20 cellular contexts compared by ENCODE assay signal in the genomic region with DNA sequence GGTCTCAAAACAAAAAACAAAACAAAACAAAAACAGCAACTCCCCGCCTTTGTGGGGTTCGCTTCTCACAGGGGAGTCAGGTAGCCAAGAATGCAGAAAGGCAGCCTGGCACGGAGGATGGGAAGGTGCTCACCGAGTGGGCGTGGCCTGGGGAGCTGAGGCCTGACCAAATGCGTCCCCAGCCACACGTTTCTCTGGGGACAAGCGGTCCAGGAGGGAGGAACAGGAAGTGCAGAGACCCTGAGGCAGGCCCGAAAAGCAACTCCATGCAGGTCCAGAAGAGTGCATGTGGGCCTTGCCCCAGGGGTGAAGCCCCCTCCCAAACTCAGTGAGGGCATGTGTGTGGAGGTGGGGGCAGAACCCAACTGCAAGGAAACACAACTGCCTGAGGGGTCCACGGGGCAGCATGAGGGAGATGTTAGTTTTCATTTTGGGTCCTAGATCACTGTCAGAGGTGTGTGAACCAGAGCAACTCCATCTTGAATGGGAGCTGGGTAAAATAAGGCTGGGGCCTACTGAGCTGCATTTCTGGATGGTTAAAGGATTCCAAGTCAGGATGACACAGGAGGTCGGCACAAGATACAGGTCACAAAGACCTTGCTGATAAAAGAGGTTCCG. TPM values are rescaled to one million over a fixed set of nuclear protein-coding genes. Genes with fewer than 3 reads are reported as not detected.
A peak's percentile ranks its signal among the peaks of the same experiment; 100 is the strongest.
DNase-seq lines count a peak whose midpoint lies in the region; ATAC-seq, FAIRE-seq and TF ChIP-seq lines count a peak whose summit lies in the region.
"Had no signal": no experiment of that assay in that cellular context is flagged by ENCODE, and none has a peak within 500 bp of the region (broad histone marks: within the 10 kb centered on the region; RNA-seq: fewer than 3 reads in every experiment).

No MANE protein-coding gene starts in this region.

- H3K9me2 ChIP-seq in DOHH2 (replicated peaks; ENCODE audit: control insufficient read depth, low read length): no peaks in the 10 kb centered on the region

- H3K9me3 ChIP-seq in DOHH2 (ENCODE audit: control insufficient read depth, insufficient read depth, low read length): no peaks in the 10 kb centered on the region
- H3K9me3 ChIP-seq in HUES48 (ENCODE audit: control insufficient read depth, insufficient read depth, low read length): no peaks in the 10 kb centered on the region
- no peaks in the 10 kb centered on the region for H3K9me3 ChIP-seq in K562 (replicated peaks; ENCODE audit: control insufficient read depth, insufficient read depth, low read depth, low read length)
- no peaks in the 10 kb centered on the region for H3K9me3 ChIP-seq in spleen
- H3K9me3 ChIP-seq: BE2C, esophagus muscularis mucosa had no signal

- H3K9ac ChIP-seq in HUES48 (ENCODE audit: low read depth, low read length) (peak overlapping the region; percentile 49; the same call in 1 of the 2 replicates), K562 (ENCODE audit: insufficient read depth in 1 of 2, low read depth in 2 of 2, low read length in 2 of 2) (peak overlapping the region; percentile 51 to 60)

- DNase-seq in K562 (ENCODE audit: extremely low read depth in 1 of 4, low spot score in 3 of 4) (peak in 1 of 4 experiments; percentile 30), spleen (peak; percentile 82), NOMO-1 treated with DMSO at 0.1 percent for 48 hours (lab: John Stamatoyannopoulos, UW; ENCODE audit: unreplicated experiment) (no peak)
- DNase-seq: BE2C; DMS153; mesendoderm; naive thymus-derived CD8-positive, alpha-beta T cell; NCI-H187 treated with DMSO at 0.1 percent for 48 hours; NCI-H446; SIG-M5; stimulated activated CD4-positive, alpha-beta T cell treated with anti-CD3 and anti-CD28 coated beads, Interleukin-4, amount 100 ng/mL, for 1 hour; T-helper 17 cell; WERI-Rb-1 had no signal

- BruUV-seq in K562 (replicated peaks; lab: Mats Ljungman, UMichigan): no TSS peak

- peaks cover 6% of the 10 kb centered on the region; the same call in 1 of the 2 replicates for H3F3A ChIP-seq in DOHH2 (ENCODE audit: control insufficient read depth, insufficient read depth)

- intact Hi-C loops in K562 (cut with micrococcal nuclease) (no loop called here), spleen (cut with DNase I; ENCODE audit: low total_unique reads) (no loop called here)

- H3K36me3 ChIP-seq in DOHH2 (ENCODE audit: control insufficient read depth, low read length) (peaks cover 17% of the 10 kb centered on the region), HUES48 (ENCODE audit: control insufficient read depth, insufficient read depth, low read length) (peaks cover 4% of the 10 kb centered on the region; the same call in 1 of the 2 replicates), K562 (ENCODE audit: control insufficient read depth, insufficient read depth, low read length) (peaks cover 8% of the 10 kb centered on the region; the same call in 1 of the 3 replicates), spleen (peaks cover 0 to 16% (median 10%) of the 10 kb centered on the region in 6 donors)

- H3K27ac ChIP-seq in DOHH2 (ENCODE audit: low read depth, low read length): no peak overlapping the region
- peak overlapping the region; percentile 55 for H3K27ac ChIP-seq in HUES48 (ENCODE audit: low read depth, low read length)
- peak overlapping the region; percentile 82 for H3K27ac ChIP-seq in K562 (ENCODE audit: extremely low read depth, low read depth, low read length)
- peak overlapping the region in 3 of 8 donors; percentile 17 to 37 (median 30) for H3K27ac ChIP-seq in spleen
- H3K27ac ChIP-seq: esophagus muscularis mucosa, WERI-Rb-1 had no signal

- H3K79me2 ChIP-seq in DOHH2 (ENCODE audit: control insufficient read depth, low read length): peaks cover 12% of the 10 kb centered on the region
- H3K79me2 ChIP-seq in K562 (ENCODE audit: control insufficient read depth, insufficient read depth, low read length): peaks cover 14% of the 10 kb centered on the region

- H3K4me1 ChIP-seq in DOHH2 (ENCODE audit: control insufficient read depth, low read length): peaks cover 36% of the 10 kb centered on the region
- peaks cover 24% of the 10 kb centered on the region for H3K4me1 ChIP-seq in HUES48 (ENCODE audit: control insufficient read depth, insufficient read depth, low read length)
- peaks cover 24 to 75% of the 10 kb centered on the region in 2 experiments for H3K4me1 ChIP-seq in K562 (replicated peaks in 1 of 2; ENCODE audit: control insufficient read depth in 2 of 2, insufficient read depth in 2 of 2, low read length in 2 of 2)
- H3K4me1 ChIP-seq in spleen: peaks cover 19 to 91% (median 42%) of the 10 kb centered on the region in 6 donors

- TF ChIP-seq CTCF in DOHH2 (IDR thresholded peaks at IDR 0.05; ENCODE audit: low read depth, low read length, poor library complexity, severe bottlenecking) (no peak), K562 (IDR thresholded peaks at IDR 0.05 in 2 of 3, conservative IDR thresholded peaks at IDR 0.05 in 1 of 3; ENCODE audit: insufficient read depth in 2 of 3, low read depth in 1 of 3, low read length in 3 of 3) (no peak), spleen (IDR thresholded peaks at IDR 0.05 in 8 of 11, conservative IDR thresholded peaks at IDR 0.05 in 3 of 11) (no peak)

- H3K4me3 ChIP-seq in DOHH2 (ENCODE audit: low read length): no peak overlapping the region
- H3K4me3 ChIP-seq in HUES48 (ENCODE audit: low read depth, low read length): no peak overlapping the region
- H3K4me3 ChIP-seq in K562: no peak overlapping the region
- H3K4me3 ChIP-seq in spleen: no peak overlapping the region
- H3K4me3 ChIP-seq: esophagus muscularis mucosa had no signal

- CTCF ChIA-PET in K562 (lab: Yijun Ruan, JAX; ENCODE audit: low intra/inter-chr PET ratio): no interaction called here

- TF ChIP-seq POLR2A in K562 (conservative IDR thresholded peaks at IDR 0.05) (no peak), spleen (IDR thresholded peaks at IDR 0.05) (no peak)

- in situ Hi-C loops in K562 (cut with MboI): no loop called here

- H4K20me1 ChIP-seq in DOHH2 (ENCODE audit: control insufficient read depth, insufficient read depth, low read depth, low read length) (0 out of 2 replicates have a peak, but pooled peaks cover 10% of the 10 kb centered on the region), K562 (replicated peaks; ENCODE audit: control insufficient read depth, insufficient read depth, low read length) (no peaks in the 10 kb centered on the region)

- H3K4me2 ChIP-seq in DOHH2 (ENCODE audit: low read length) (peak overlapping the region; percentile 48), K562 (ENCODE audit: insufficient read depth, low read length) (no peak overlapping the region; the same call in 1 of the 2 replicates)

- ATAC-seq in K562 (no peak), HG03520 (IDR thresholded peaks at IDR 0.05; ENCODE audit: unreplicated experiment) (no peak), HG03460 (IDR thresholded peaks at IDR 0.05; ENCODE audit: unreplicated experiment) (no peak)
- ATAC-seq: naive thymus-derived CD8-positive, alpha-beta T cell; T-helper 17 cell had no signal

- peak overlapping the region; percentile 92 for H2AFZ ChIP-seq in K562 (ENCODE audit: low read depth, low read length)

- POLR2A ChIA-PET in K562 (lab: Yijun Ruan, JAX): interaction anchor here (0.7 to 1.3 kb wide), 2 partner anchors 8 to 12 kb away, joined by 3 to 4 read pairs; a partner anchor contains a TSS

- TF ChIP-seq EP300 in K562 (IDR thresholded peaks at IDR 0.05; ENCODE audit: low read length): no peak

- peak in 1 of 2 experiments; percentile 43; a peak in 2 of 4 replicates for TF ChIP-seq RAD21 in K562 (CRISPR knock-in tag; conservative IDR thresholded peaks at IDR 0.05 in 1 of 2, IDR thresholded peaks at IDR 0.05 in 1 of 2)

- 57% methylated on average over 10 of the region's 12 CpGs for WGBS in K562 (ENCODE audit: insufficient coverage, low coverage, missing lambda C conversion rate)
- 73 to 85% (median 77%) methylated on average over 12 of the region's 12 CpGs for WGBS in spleen, 5 donors

- H3K27me3 ChIP-seq in DOHH2 (ENCODE audit: control insufficient read depth, low read length): no peaks in the 10 kb centered on the region
- peaks cover 28% of the 10 kb centered on the region for H3K27me3 ChIP-seq in HUES48 (ENCODE audit: control insufficient read depth, insufficient read depth, low read length)
- H3K27me3 ChIP-seq in K562 (ENCODE audit: control insufficient read depth in 2 of 2, insufficient read depth in 2 of 2, low read length in 2 of 2): no peaks in the 10 kb centered on the region
- peaks cover 0 to 12% (median under 1%) of the 10 kb centered on the region in 7 donors for H3K27me3 ChIP-seq in spleen (replicated peaks in 1 of 7)
- H3K27me3 ChIP-seq: BE2C had no signal

- H3K9me1 ChIP-seq in K562 (ENCODE audit: control insufficient read depth, insufficient read depth, low read length): no peaks in the 10 kb centered on the region

- no peak for FAIRE-seq in K562 (lab: Jason Lieb, UNC)
- FAIRE-seq: keratinocyte had no signal

RNA-seq across cellular contexts. Expression of a gene that starts 2.6 kb away (rescaled TPM):
- 10.1 and 23.7 TPM in 2 replicates for total RNA-seq in K562 (2011; cell fraction: chromatin; rRNA removed; ENCODE audit: low replicate concordance)
- 16.3 and 18.0 TPM in 2 replicates for total RNA-seq in K562 (2011; cell fraction: nucleolus; rRNA removed)
- 9.3 and 10.3 TPM in 2 replicates for total RNA-seq in K562 (2011; cell fraction: nucleoplasm; rRNA removed)
- total RNA-seq in K562 (2014; rRNA removed): 3.7 and 5.1 TPM in 2 replicates
- 1.5 and 1.6 TPM in 2 replicates for total RNA-seq in K562 (2014; rRNA removed; fragmentation: Illumina TruSeq; extraction: Trizol)
- 5.1 and 5.2 TPM in 2 replicates for total RNA-seq in K562 (2015; rRNA removed; fragmentation: Illumina TruSeq; extraction: Trizol)
- 8.6 and 8.8 TPM in 2 replicates for total RNA-seq in K562 (2021)
- polyA plus RNA-seq in K562 (2011; rRNA removed): 1.5 and 3.0 TPM in 2 replicates
- polyA plus RNA-seq in K562 (2011; cell fraction: cytosol; rRNA removed): 2.4 and 2.6 TPM in 2 replicates
- 17.8 and 18.3 TPM in 2 replicates for polyA plus RNA-seq in K562 (2011; cell fraction: nucleus; rRNA removed)
- polyA plus RNA-seq in K562 (2012): 6.6 and 13.1 TPM in 2 replicates
- polyA plus RNA-seq in K562 (2014; fragmentation: Illumina TruSeq; extraction: Trizol): 5.2 and 5.3 TPM in 2 replicates
- polyA plus RNA-seq in K562 (2014; fragmentation: Nextera tagmentation; extraction: Ambion mirVana): under 1 TPM; 0.20 to 0.29 TPM
- 5.0 and 7.1 TPM in 2 replicates for polyA plus RNA-seq in K562 (2014; rRNA removed)
- polyA minus RNA-seq in K562 (2011; rRNA and poly(A)+ RNA removed): 0.69 and 0.74 TPM in 2 replicates
- 1.4 and 1.5 TPM in 2 replicates for polyA minus RNA-seq in K562 (2011; cell fraction: cytosol; rRNA and poly(A)+ RNA removed)
- 3.0 and 4.1 TPM in 2 replicates for polyA minus RNA-seq in K562 (2011; cell fraction: nucleus; rRNA and poly(A)+ RNA removed)
- 10 to 100 TPM; 19.5 to 35.9 (median 28.6) TPM for total RNA-seq in spleen
- polyA plus RNA-seq in spleen: 10 to 100 TPM; 12.5 to 29.7 (median 24.6) TPM

RNA-seq across cellular contexts. Expression of a gene that starts 4.4 kb away (rescaled TPM):
- 12.7 and 42.0 TPM in 2 replicates for total RNA-seq in K562 (2011; cell fraction: chromatin; rRNA removed; ENCODE audit: low replicate concordance)
- total RNA-seq in K562 (2011; cell fraction: nucleolus; rRNA removed): 49.3 and 51.2 TPM in 2 replicates
- total RNA-seq in K562 (2011; cell fraction: nucleoplasm; rRNA removed): 20.6 and 22.4 TPM in 2 replicates
- total RNA-seq in K562 (2014; rRNA removed) (91.8 and 115 TPM in 2 replicates), K562 (2014; rRNA removed; fragmentation: Illumina TruSeq; extraction: Trizol) (13.1 and 15.8 TPM in 2 replicates), K562 (2015; rRNA removed; fragmentation: Illumina TruSeq; extraction: Trizol) (40.8 and 42.4 TPM in 2 replicates), K562 (2021) (72.1 and 78.8 TPM in 2 replicates), spleen (1 to 10 TPM; 2.1 to 6.5 (median 3.0) TPM)
- polyA plus RNA-seq in K562 (2011; rRNA removed) (18.8 and 24.2 TPM in 2 replicates), K562 (2014; fragmentation: Illumina TruSeq; extraction: Trizol) (18.3 and 41.2 TPM in 2 replicates), K562 (2014; fragmentation: Nextera tagmentation; extraction: Ambion mirVana) (1 to 10 TPM; 3.4 to 3.7 TPM), K562 (2014; rRNA removed) (56.5 and 67.8 TPM in 2 replicates), spleen (1 to 10 TPM in 2 of 3 donors, under 1 TPM in 1; 0.76 to 2.5 (median 2.4) TPM)
- 28.2 and 80.8 TPM in 2 replicates for polyA plus RNA-seq in K562 (2011; cell fraction: cytosol; rRNA removed)
- 42.6 and 60.8 TPM in 2 replicates for polyA plus RNA-seq in K562 (2011; cell fraction: nucleus; rRNA removed)
- polyA plus RNA-seq in K562 (2012): 27.0 and 33.0 TPM in 2 replicates
- 6.7 and 11.1 TPM in 2 replicates for polyA minus RNA-seq in K562 (2011; rRNA and poly(A)+ RNA removed)
- polyA minus RNA-seq in K562 (2011; cell fraction: cytosol; rRNA and poly(A)+ RNA removed): 29.9 and 32.2 TPM in 2 replicates
- polyA minus RNA-seq in K562 (2011; cell fraction: nucleus; rRNA and poly(A)+ RNA removed): 16.6 and 17.5 TPM in 2 replicates

RNA-seq across cellular contexts. Expression of a gene that starts 12.0 kb away (rescaled TPM):
- total RNA-seq in K562 (2011; cell fraction: chromatin; rRNA removed; ENCODE audit: low replicate concordance): 158 and 355 TPM in 2 replicates
- total RNA-seq in K562 (2011; cell fraction: nucleolus; rRNA removed): 181 and 194 TPM in 2 replicates
- 119 and 136 TPM in 2 replicates for total RNA-seq in K562 (2011; cell fraction: nucleoplasm; rRNA removed)
- total RNA-seq in K562 (2014; rRNA removed): 30.1 and 35.1 TPM in 2 replicates
- 14.4 and 14.8 TPM in 2 replicates for total RNA-seq in K562 (2014; rRNA removed; fragmentation: Illumina TruSeq; extraction: Trizol)
- 21.0 and 21.6 TPM in 2 replicates for total RNA-seq in K562 (2015; rRNA removed; fragmentation: Illumina TruSeq; extraction: Trizol)
- total RNA-seq in K562 (2021): 33.9 and 36.6 TPM in 2 replicates
- 27.3 and 40.1 TPM in 2 replicates for polyA plus RNA-seq in K562 (2011; rRNA removed)
- 33.0 and 35.1 TPM in 2 replicates for polyA plus RNA-seq in K562 (2011; cell fraction: cytosol; rRNA removed)
- polyA plus RNA-seq in K562 (2011; cell fraction: nucleus; rRNA removed): 128 and 134 TPM in 2 replicates
- 25.3 and 58.7 TPM in 2 replicates for polyA plus RNA-seq in K562 (2012)
- polyA plus RNA-seq in K562 (2014; fragmentation: Illumina TruSeq; extraction: Trizol): 23.8 and 31.3 TPM in 2 replicates
- polyA plus RNA-seq in K562 (2014; fragmentation: Nextera tagmentation; extraction: Ambion mirVana): under 1 TPM; 0.55 to 0.89 TPM
- polyA plus RNA-seq in K562 (2014; rRNA removed): 29.6 and 33.6 TPM in 2 replicates
- 32.0 and 36.7 TPM in 2 replicates for polyA minus RNA-seq in K562 (2011; rRNA and poly(A)+ RNA removed)
- 17.1 and 24.8 TPM in 2 replicates for polyA minus RNA-seq in K562 (2011; cell fraction: cytosol; rRNA and poly(A)+ RNA removed)
- 38.5 and 64.6 TPM in 2 replicates for polyA minus RNA-seq in K562 (2011; cell fraction: nucleus; rRNA and poly(A)+ RNA removed)
- total RNA-seq in spleen: 10 to 100 TPM; 43.2 to 67.9 (median 51.7) TPM
- polyA plus RNA-seq in spleen: 100 to 1,000 TPM in 1 of 3 donors, 10 to 100 TPM in 2; 49.6 to 112 (median 90.0) TPM

RNA-seq across cellular contexts. Expression of a gene that starts 20.9 kb away (rescaled TPM):
- 1.2 and 5.3 TPM in 2 replicates for total RNA-seq in K562 (2011; cell fraction: chromatin; rRNA removed; ENCODE audit: low replicate concordance)
- 3.3 and 4.3 TPM in 2 replicates for total RNA-seq in K562 (2011; cell fraction: nucleolus; rRNA removed)
- 2.6 and 2.9 TPM in 2 replicates for total RNA-seq in K562 (2011; cell fraction: nucleoplasm; rRNA removed)
- total RNA-seq in K562 (2014; rRNA removed): 0.12 and 0.14 TPM in 2 replicates
- not detected in 2 replicates for total RNA-seq in K562 (2014; rRNA removed; fragmentation: Illumina TruSeq; extraction: Trizol)
- total RNA-seq in K562 (2015; rRNA removed; fragmentation: Illumina TruSeq; extraction: Trizol): not detected in 2 replicates
- total RNA-seq in K562 (2021): 0.60 and 0.85 TPM in 2 replicates
- 0.11 and 0.51 TPM in 2 replicates for polyA plus RNA-seq in K562 (2011; rRNA removed)
- polyA plus RNA-seq in K562 (2011; cell fraction: cytosol; rRNA removed): 0.22 and 0.41 TPM in 2 replicates
- polyA plus RNA-seq in K562 (2011; cell fraction: nucleus; rRNA removed): 4.8 and 5.7 TPM in 2 replicates
- polyA plus RNA-seq in K562 (2012): 0.15 and 0.23 TPM in 2 replicates
- 0.17 and 0.21 TPM in 2 replicates for polyA plus RNA-seq in K562 (2014; fragmentation: Illumina TruSeq; extraction: Trizol)
- under 1 TPM in 1 of 2 experiments, not detected in 1; 0.04 TPM for polyA plus RNA-seq in K562 (2014; fragmentation: Nextera tagmentation; extraction: Ambion mirVana)
- polyA plus RNA-seq in K562 (2014; rRNA removed): 0.22 TPM in 1 of 2 replicates, not detected in the other
- polyA minus RNA-seq in K562 (2011; rRNA and poly(A)+ RNA removed): not detected in 2 replicates
- polyA minus RNA-seq in K562 (2011; cell fraction: cytosol; rRNA and poly(A)+ RNA removed): 0.57 and 1.3 TPM in 2 replicates
- polyA minus RNA-seq in K562 (2011; cell fraction: nucleus; rRNA and poly(A)+ RNA removed): 0.94 and 1.2 TPM in 2 replicates
- total RNA-seq in spleen: under 1 TPM in 2 of 7 donors, not detected in 5; 0.32 to 0.40 TPM
- polyA plus RNA-seq in spleen: under 1 TPM in 2 of 3 donors, not detected in 1; 0.11 to 0.58 TPM
- total RNA-seq: naive thymus-derived CD8-positive, alpha-beta T cell; subcutaneous adipose tissue had no signal
- polyA plus RNA-seq: naive thymus-derived CD8-positive, alpha-beta T cell had no signal

RNA-seq across cellular contexts. Expression of a gene that starts 28.8 kb away (rescaled TPM):
- total RNA-seq in K562 (2011; cell fraction: chromatin; rRNA removed; ENCODE audit: low replicate concordance): 1.1 and 4.2 TPM in 2 replicates
- 3.2 and 6.0 TPM in 2 replicates for total RNA-seq in K562 (2011; cell fraction: nucleolus; rRNA removed)
- 1.5 and 3.6 TPM in 2 replicates for total RNA-seq in K562 (2011; cell fraction: nucleoplasm; rRNA removed)
- total RNA-seq in K562 (2014; rRNA removed): 0.09 and 0.90 TPM in 2 replicates
- not detected in 2 replicates for total RNA-seq in K562 (2014; rRNA removed; fragmentation: Illumina TruSeq; extraction: Trizol)
- 0.22 TPM in 1 of 2 replicates, not detected in the other for total RNA-seq in K562 (2015; rRNA removed; fragmentation: Illumina TruSeq; extraction: Trizol)
- 1.5 and 2.1 TPM in 2 replicates for total RNA-seq in K562 (2021)
- 1.3 and 3.9 TPM in 2 replicates for polyA plus RNA-seq in K562 (2011; rRNA removed)
- polyA plus RNA-seq in K562 (2011; cell fraction: cytosol; rRNA removed): 3.5 and 4.2 TPM in 2 replicates
- polyA plus RNA-seq in K562 (2011; cell fraction: nucleus; rRNA removed): 32.5 and 34.7 TPM in 2 replicates
- polyA plus RNA-seq in K562 (2012): 0.85 and 3.1 TPM in 2 replicates
- 0.06 and 0.21 TPM in 2 replicates for polyA plus RNA-seq in K562 (2014; fragmentation: Illumina TruSeq; extraction: Trizol)
- not detected for polyA plus RNA-seq in K562 (2014; fragmentation: Nextera tagmentation; extraction: Ambion mirVana)
- 0.85 and 2.4 TPM in 2 replicates for polyA plus RNA-seq in K562 (2014; rRNA removed)
- polyA minus RNA-seq in K562 (2011; rRNA and poly(A)+ RNA removed): 0.14 and 0.18 TPM in 2 replicates
- polyA minus RNA-seq in K562 (2011; cell fraction: cytosol; rRNA and poly(A)+ RNA removed): 0.95 and 3.5 TPM in 2 replicates
- polyA minus RNA-seq in K562 (2011; cell fraction: nucleus; rRNA and poly(A)+ RNA removed): 2.0 and 3.9 TPM in 2 replicates
- 100 to 1,000 TPM in 5 of 7 donors, 10 to 100 TPM in 2; 86.3 to 197 (median 111) TPM for total RNA-seq in spleen
- polyA plus RNA-seq in spleen: 100 to 1,000 TPM; 104 to 358 (median 256) TPM
